ENCODE assay signal across 14 cellular contexts in genomic region chr7:92730808-92731207, GRCh38.
DNase-seq lines count a peak whose midpoint lies in the region; ATAC-seq and TF ChIP-seq lines count a peak whose summit lies in the region.
"Had no signal": no experiment of that assay in that cellular context is flagged by ENCODE, and none has a peak within 500 bp of the region (broad histone marks: within the 10 kb centered on the region; RNA-seq: fewer than 3 reads in every experiment).

No MANE protein-coding gene starts in this region.

- H3K4me2 ChIP-seq in OCI-LY1 (ENCODE audit: low read length): no peak overlapping the region

- H2AFZ ChIP-seq in OCI-LY1 (ENCODE audit: low read length): no peak overlapping the region

- H3K9me3 Mint-ChIP-seq in natural killer cell treated with Interleukin-12 subunit alpha and Interleukin-12 subunit beta and Interleukin-15 and Interleukin-18, amount 100 ng/mL, for 72 hours: peaks cover 2% of the 10 kb centered on the region
- no peaks in the 10 kb centered on the region for H3K9me3 Mint-ChIP-seq in natural killer cell
- peaks cover 0 to 9% of the 10 kb centered on the region in 2 donors for H3K9me3 Mint-ChIP-seq in stimulated activated naive B cell treated with anti-CD40 and anti-IgM and Interleukin-4, amounts not matched to agents 10 μg/mL and 1 μg/mL and 100 μg/mL, for 72 hours

- no peak overlapping the region for H3K4me3 Mint-ChIP-seq in natural killer cell treated with Interleukin-12 subunit alpha and Interleukin-12 subunit beta and Interleukin-15 and Interleukin-18, amount 100 ng/mL, for 72 hours
- H3K4me3 Mint-ChIP-seq in natural killer cell: no peak overlapping the region
- no peak overlapping the region for H3K4me3 Mint-ChIP-seq in stimulated activated naive B cell treated with anti-CD40 and anti-IgM and Interleukin-4, amounts not matched to agents 10 μg/mL and 1 μg/mL and 100 μg/mL, for 72 hours

- no peak for DNase-seq in natural killer cell treated with Interleukin-12 subunit alpha and Interleukin-12 subunit beta and Interleukin-15 and Interleukin-18, amount 100 ng/mL, for 72 hours (ENCODE audit: low spot score)
- no peak for DNase-seq in natural killer cell
- peak; percentile 39 for DNase-seq in astrocyte of the cerebellum (ENCODE audit: low read depth)
- DNase-seq in stimulated activated naive B cell treated with anti-CD40 and anti-IgM and Interleukin-4, amounts not matched to agents 10 μg/mL and 1 μg/mL and 100 μg/mL, for 72 hours: no peak
- DNase-seq in DMS79 treated with DMSO at 0.1 percent for 48 hours (lab: John Stamatoyannopoulos, UW): no peak
- DNase-seq: BE2C, cerebellar nuclear complex, lower lobe of right lung, NCI-H146, NCI-H226 had no signal

- intact Hi-C loops in natural killer cell (cut with micrococcal nuclease): no loop called here

- H3K4me1 ChIP-seq in OCI-LY1 (ENCODE audit: insufficient read depth, low read length, severe bottlenecking): peaks cover 17% of the 10 kb centered on the region

- no peaks in the 10 kb centered on the region for H3K9me3 ChIP-seq in OCI-LY1 (ENCODE audit: low read length)
- H3K9me3 ChIP-seq: BE2C, lower lobe of right lung, thoracic aorta had no signal

- peak overlapping the region; percentile 69 to 81 for H3K27ac Mint-ChIP-seq in natural killer cell treated with Interleukin-12 subunit alpha and Interleukin-12 subunit beta and Interleukin-15 and Interleukin-18, amount 100 ng/mL, for 72 hours
- peak overlapping the region in 1 of 2 donors; percentile 6 for H3K27ac Mint-ChIP-seq in natural killer cell
- H3K27ac Mint-ChIP-seq in stimulated activated naive B cell treated with anti-CD40 and anti-IgM and Interleukin-4, amounts not matched to agents 10 μg/mL and 1 μg/mL and 100 μg/mL, for 72 hours: peak overlapping the region; percentile 90

- H3K9ac ChIP-seq in OCI-LY1 (ENCODE audit: low read length): no peak overlapping the region

- H3K4me1 Mint-ChIP-seq in natural killer cell treated with Interleukin-12 subunit alpha and Interleukin-12 subunit beta and Interleukin-15 and Interleukin-18, amount 100 ng/mL, for 72 hours (ENCODE audit: low read depth in 2 of 2): peaks cover 40 to 54% of the 10 kb centered on the region in 2 donors
- peaks cover 12 to 31% of the 10 kb centered on the region in 2 donors for H3K4me1 Mint-ChIP-seq in natural killer cell
- peaks cover 23 to 32% of the 10 kb centered on the region in 2 donors for H3K4me1 Mint-ChIP-seq in stimulated activated naive B cell treated with anti-CD40 and anti-IgM and Interleukin-4, amounts not matched to agents 10 μg/mL and 1 μg/mL and 100 μg/mL, for 72 hours

- peak overlapping the region; percentile 11 for H3K27ac ChIP-seq in OCI-LY1 (ENCODE audit: low read depth, low read length, poor library complexity, severe bottlenecking)
- H3K27ac ChIP-seq: lower lobe of right lung, thoracic aorta had no signal

- H4K20me1 ChIP-seq in OCI-LY1 (ENCODE audit: insufficient read depth, low read length): no peaks in the 10 kb centered on the region

- peaks cover 34% of the 10 kb centered on the region for H3K36me3 Mint-ChIP-seq in natural killer cell treated with Interleukin-12 subunit alpha and Interleukin-12 subunit beta and Interleukin-15 and Interleukin-18, amount 100 ng/mL, for 72 hours
- H3K36me3 Mint-ChIP-seq in natural killer cell: no peaks in the 10 kb centered on the region
- peaks cover 2 to 10% of the 10 kb centered on the region in 2 donors for H3K36me3 Mint-ChIP-seq in stimulated activated naive B cell treated with anti-CD40 and anti-IgM and Interleukin-4, amounts not matched to agents 10 μg/mL and 1 μg/mL and 100 μg/mL, for 72 hours

- in situ Hi-C loops in astrocyte of the cerebellum (cut with HindIII; ENCODE audit: low sequenced_read_pairs): no loop called here

- TF ChIP-seq CTCF in natural killer cell (IDR thresholded peaks at IDR 0.05) (no peak), OCI-LY1 (IDR thresholded peaks at IDR 0.05; ENCODE audit: low read length) (no peak), astrocyte of the cerebellum (IDR thresholded peaks at IDR 0.05; ENCODE audit: low read depth, low read length, missing control alignments) (no peak)

- H3K27me3 Mint-ChIP-seq in natural killer cell treated with Interleukin-12 subunit alpha and Interleukin-12 subunit beta and Interleukin-15 and Interleukin-18, amount 100 ng/mL, for 72 hours: no peaks in the 10 kb centered on the region
- H3K27me3 Mint-ChIP-seq in natural killer cell (ENCODE audit: low read depth in 2 of 2): no peaks in the 10 kb centered on the region
- no peaks in the 10 kb centered on the region for H3K27me3 Mint-ChIP-seq in stimulated activated naive B cell treated with anti-CD40 and anti-IgM and Interleukin-4, amounts not matched to agents 10 μg/mL and 1 μg/mL and 100 μg/mL, for 72 hours

- H3F3A ChIP-seq in OCI-LY1 (ENCODE audit: insufficient read depth, low read length): no peaks in the 10 kb centered on the region

- no peaks in the 10 kb centered on the region for H3K79me2 ChIP-seq in OCI-LY1 (ENCODE audit: insufficient read depth, low read length)

- H3K9me2 ChIP-seq in OCI-LY1 (ENCODE audit: low read depth, low read length): no peaks in the 10 kb centered on the region

- no peak for ATAC-seq in natural killer cell treated with Interleukin-12 subunit alpha and Interleukin-12 subunit beta and Interleukin-15 and Interleukin-18, amount 100 ng/mL, for 72 hours
- ATAC-seq in natural killer cell: no peak
- ATAC-seq in stimulated activated naive B cell treated with anti-CD40 and anti-IgM and Interleukin-4, amounts not matched to agents 10 μg/mL and 1 μg/mL and 100 μg/mL, for 72 hours (replicated peaks): no peak
- no peak for ATAC-seq in GM19397 (IDR thresholded peaks at IDR 0.05; ENCODE audit: unreplicated experiment)
- ATAC-seq in HG03108 (IDR thresholded peaks at IDR 0.05; ENCODE audit: unreplicated experiment): no peak
- ATAC-seq: lower lobe of right lung had no signal

- H3K27me3 ChIP-seq in OCI-LY1 (ENCODE audit: insufficient read depth, low read length): no peaks in the 10 kb centered on the region
- H3K27me3 ChIP-seq: BE2C had no signal

- H3K4me3 ChIP-seq in OCI-LY1 (ENCODE audit: low read depth, low read length, poor library complexity, severe bottlenecking): no peak overlapping the region
- no peak overlapping the region for H3K4me3 ChIP-seq in astrocyte of the cerebellum (ENCODE audit: low read depth, low read length)
- H3K4me3 ChIP-seq: lower lobe of right lung, thoracic aorta had no signal

- peaks cover under 1% of the 10 kb centered on the region; the same call in 1 of the 2 replicates for H3K36me3 ChIP-seq in OCI-LY1 (ENCODE audit: insufficient read depth, low read length)
- H3K36me3 ChIP-seq: lower lobe of right lung, thoracic aorta had no signal
